ENCODE assay signal across 8 cellular contexts in the genomic region with DNA sequence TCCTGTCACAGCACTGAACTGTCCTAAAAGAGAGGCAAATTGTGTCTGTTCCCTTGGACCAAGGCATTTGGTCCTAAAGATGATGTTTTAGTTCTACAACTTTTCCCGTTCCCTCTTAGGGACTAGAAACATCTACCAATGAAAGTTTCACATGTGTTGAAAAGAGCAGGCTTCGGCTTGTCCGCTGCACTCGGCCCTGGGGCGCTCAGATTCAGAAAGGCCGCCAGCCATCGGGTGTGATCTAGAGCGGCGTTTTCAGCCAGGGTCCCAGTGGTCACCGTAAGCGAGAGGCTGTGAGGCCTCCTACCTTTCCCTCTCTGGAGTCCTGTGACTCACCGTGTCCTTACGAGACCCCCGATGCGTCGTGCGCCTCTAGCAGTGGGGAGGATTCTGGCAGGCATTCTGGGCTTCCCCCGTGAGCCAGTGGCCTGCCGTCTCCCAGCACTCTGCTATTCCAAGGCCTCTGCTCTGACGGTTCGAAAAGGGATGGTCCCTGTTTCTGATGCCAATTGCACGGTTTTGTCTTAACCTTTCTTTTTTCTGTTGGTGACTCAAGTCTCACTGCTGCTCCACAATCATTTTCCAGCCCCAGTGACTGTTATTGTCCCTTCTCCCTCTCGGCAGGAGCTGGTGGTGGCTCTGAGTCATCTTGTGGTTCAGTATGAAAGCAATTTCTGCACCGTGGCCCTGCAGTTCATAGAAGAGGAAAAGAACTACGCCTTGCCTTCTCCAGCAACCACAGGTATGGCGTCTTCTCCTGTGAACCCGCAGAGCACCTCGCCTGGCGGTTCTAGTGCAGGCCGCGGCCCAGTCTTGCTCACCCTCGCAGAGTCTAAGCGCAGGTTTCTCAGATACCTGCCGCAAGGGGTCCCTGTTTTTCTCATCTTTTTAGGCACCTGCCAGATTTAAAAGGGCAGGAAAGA.
DNase-seq lines count a peak whose midpoint lies in the region; ATAC-seq and TF ChIP-seq lines count a peak whose summit lies in the region.

No MANE protein-coding gene starts in this region.

- peak overlapping the region; percentile 100 for H3K27ac ChIP-seq in RWPE1
- H3K27ac ChIP-seq in heart right ventricle = peak overlapping the region in 5 of 10 donors; percentile 5 to 81 (median 52)

- DNase-seq in GM12865 (ENCODE audit: low read depth) (peak; percentile 88), RWPE1 (ENCODE audit: low spot score) (peak; percentile 73), heart right ventricle (no peak), COLO668 (lab: John Stamatoyannopoulos, UW; ENCODE audit: unreplicated experiment) (no peak), cortex of kidney (lab: John Stamatoyannopoulos, UW) (no peak)
- DNase-seq in activated T-helper 9 cell treated with anti-CD3 and anti-CD28 coated beads, Interleukin-2, amount 50 U/mL, for 16 hours (ENCODE audit: low read depth) = peak; percentile 71
- DNase-seq in stimulated activated CD4-positive, alpha-beta T cell treated with anti-CD3 and anti-CD28 coated beads, Interleukin-15, amount 100 ng/mL, for 1 hour (ENCODE audit: low read depth in 1 of 2, low spot score in 1 of 2) = peak; percentile 41 to 62

- H3K4me3 ChIP-seq in GM12865 (ENCODE audit: low read depth, low read length) (peak overlapping the region; percentile 52), heart right ventricle (peak overlapping the region in 1 of 10 donors; percentile 6)

- peak; percentile 43 for ATAC-seq in HG03025 (IDR thresholded peaks at IDR 0.05; ENCODE audit: low FRiP score, unreplicated experiment)
- peak in 6 of 8 donors; percentile 14 to 50 (median 34) for ATAC-seq in heart right ventricle

- intact Hi-C loops in heart right ventricle (cut with DNase I) = no loop called here

- 64 to 70% methylated on average over 34 of the region's 34 CpGs for WGBS in heart right ventricle, 2 donors

- peak; percentile 25 for TF ChIP-seq CTCF in GM12865 (IDR thresholded peaks at IDR 0.05; ENCODE audit: insufficient read depth, low read depth, low read length, missing control alignments)
- TF ChIP-seq CTCF in RWPE1 (conservative IDR thresholded peaks at IDR 0.05; ENCODE audit: low read depth) = no peak
- TF ChIP-seq CTCF in heart right ventricle (IDR thresholded peaks at IDR 0.05) = no peak

- POLR2A ChIA-PET in RWPE1 (lab: Yijun Ruan, JAX; ENCODE audit: low non-redundant PET) = no interaction called here

- H3K9me3 ChIP-seq in heart right ventricle = no peaks in the 10 kb centered on the region

- H3K27me3 ChIP-seq in heart right ventricle = no peaks in the 10 kb centered on the region

- H3K4me1 ChIP-seq in heart right ventricle = peaks cover 3 to 32% (median 16%) of the 10 kb centered on the region in 9 donors

- CTCF ChIA-PET in RWPE1 (lab: Yijun Ruan, JAX) = interaction anchor here (0.7 to 1.2 kb wide), 3 partner anchors 8 to 315 kb away, joined by 3 to 12 read pairs (median 6); no protein-coding TSS in a partner anchor

- peaks cover 0 to 60% (median 3%) of the 10 kb centered on the region in 9 donors for H3K36me3 ChIP-seq in heart right ventricle

Comparison
In these comparisons a context has a peak if more than half of its experiments do, and no peak if none do; other contexts are left out.
1. DNase-seq: peak in GM12865 (single experiment), RWPE1 (single experiment), activated T-helper 9 cell treated with anti-CD3 and anti-CD28 coated beads, Interleukin-2, amount 50 U/mL, for 16 hours (single experiment) and stimulated activated CD4-positive, alpha-beta T cell treated with anti-CD3 and anti-CD28 coated beads, Interleukin-15, amount 100 ng/mL, for 1 hour (2 of 2); none in heart right ventricle (0 of 2), COLO668 (single experiment) and cortex of kidney (single experiment).